In the genomic region with DNA sequence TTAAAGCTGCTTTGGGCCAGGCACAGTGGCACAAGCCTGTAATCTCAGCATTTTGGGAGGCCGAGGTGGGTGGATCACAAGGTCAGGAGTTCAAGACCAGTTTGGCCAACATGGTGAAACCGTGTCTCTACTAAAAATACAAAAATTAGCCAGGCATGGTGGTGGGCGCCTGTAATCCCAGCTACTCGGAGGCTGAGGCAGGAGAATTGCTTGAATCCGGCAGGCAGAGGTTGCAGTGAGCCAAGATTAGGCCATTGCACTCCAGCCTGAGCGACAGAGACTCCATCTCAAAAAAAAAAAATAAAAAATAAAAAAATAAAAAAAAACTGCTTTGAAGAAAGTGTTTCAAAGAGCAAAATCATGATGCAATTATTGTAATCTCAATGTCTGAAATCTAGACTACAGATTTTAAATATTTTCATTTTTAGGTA, we compare ENCODE assay signal across 8 cellular contexts. TPM values are rescaled to one million over a fixed set of nuclear protein-coding genes. Genes with fewer than 3 reads are reported as not detected.
DNase-seq lines count a peak whose midpoint lies in the region; ATAC-seq and TF ChIP-seq lines count a peak whose summit lies in the region.
"Not testable (repeated sequence)": the region's sequence is repeated elsewhere in the genome, so short reads cannot be mapped to it uniquely, and the experiment has no call there.

No MANE protein-coding gene starts in this region.

- not testable (repeated sequence) for H3K36me3 ChIP-seq in CD4-positive, CD25-positive, alpha-beta regulatory T cell (ENCODE audit: control insufficient read depth, insufficient read depth, low read length); GM23248 (ENCODE audit: low read depth); PC-3 (ENCODE audit: low read depth, low read length); duodenal mucosa (ENCODE audit: control insufficient read depth in 1 of 2, insufficient read depth in 2 of 2, low read length in 2 of 2); mucosa of rectum (ENCODE audit: control insufficient read depth in 2 of 2, insufficient read depth in 2 of 2, low read length in 2 of 2)

- POLR2A ChIA-PET in PC-3 (lab: Charles Lee; ENCODE audit: unreplicated experiment): interaction anchor here (1.7 kb wide), 1 partner anchor 12 kb away, joined by 10 read pairs; no protein-coding TSS in a partner anchor

- peaks cover 25 to 56% (median 35%) of the 10 kb centered on the region in 4 donors for H3K4me1 Mint-ChIP-seq in CD4-positive, CD25-positive, alpha-beta regulatory T cell
- peaks cover 32% of the 10 kb centered on the region for H3K4me1 Mint-ChIP-seq in activated CD4-positive, alpha-beta T cell treated with anti-CD3 and anti-CD28 coated beads, Interleukin-2, amount 10 ng/mL, durations not matched to agents 24 days and 14 days

- not testable (repeated sequence) for H3F3A ChIP-seq in GM23248 (ENCODE audit: insufficient read depth); PC-3 (ENCODE audit: low read length, unreplicated experiment)

- TF ChIP-seq CTCF in PC-3 (conservative IDR thresholded peaks at IDR 0.05; ENCODE audit: low read depth, low read length): not testable (repeated sequence)

- not testable (repeated sequence) for H3K9me3 Mint-ChIP-seq in CD4-positive, CD25-positive, alpha-beta regulatory T cell; activated CD4-positive, alpha-beta T cell treated with anti-CD3 and anti-CD28 coated beads, Interleukin-2, amount 10 ng/mL, durations not matched to agents 24 days and 14 days; activated naive CD4-positive, alpha-beta T cell treated with anti-CD3 and anti-CD28 coated beads, Interleukin-2, amount 50 U/mL, for 72 hours

- H3K9me3 ChIP-seq in CD4-positive, CD25-positive, alpha-beta regulatory T cell (ENCODE audit: control insufficient read depth in 2 of 2, low read length in 2 of 2); GM23248 (ENCODE audit: low read depth); PC-3 (ENCODE audit: low read length); duodenal mucosa (ENCODE audit: control insufficient read depth in 1 of 2, low read length in 2 of 2); mucosa of rectum (ENCODE audit: control insufficient read depth in 2 of 2, low read length in 2 of 2): not testable (repeated sequence)

- intact Hi-C loops in PC-3 (cut with micrococcal nuclease): loop anchor here (1.0 to 5.0 kb wide), 3 partner anchors 12 to 151 kb away; partner anchors contain the start of gene WDR19
- intact Hi-C loops in activated CD4-positive, alpha-beta T cell treated with anti-CD3 and anti-CD28 coated beads, Interleukin-2, amount 10 ng/mL, durations not matched to agents 24 days and 14 days (cut with micrococcal nuclease): loop anchor here (1.0 to 10.0 kb wide), 11 partner anchors 13 to 1139 kb away; partner anchors contain the start of genes LIAS, RPL9, TBC1D1 and WDR19

- WGBS in GM23248 (ENCODE audit: low coverage in 1 of 2, low lambda C conversion rate in 2 of 2, missing lambda C conversion rate in 2 of 2), 2 experiments: 95 to 99% methylated on average over 6 of the region's 6 CpGs

- peak overlapping the region; percentile 82 to 97 (median 87) for H3K4me3 Mint-ChIP-seq in CD4-positive, CD25-positive, alpha-beta regulatory T cell
- H3K4me3 Mint-ChIP-seq in activated CD4-positive, alpha-beta T cell treated with anti-CD3 and anti-CD28 coated beads, Interleukin-2, amount 10 ng/mL, durations not matched to agents 24 days and 14 days: peak overlapping the region; percentile 88

- H2AFZ ChIP-seq in GM23248; PC-3 (ENCODE audit: low read length): not testable (repeated sequence)

- not testable (repeated sequence) for ATAC-seq in CD4-positive, CD25-positive, alpha-beta regulatory T cell (ENCODE audit: low read depth in 2 of 2); PC-3; activated naive CD4-positive, alpha-beta T cell treated with anti-CD3 and anti-CD28 coated beads, Interleukin-2, amount 50 U/mL, for 72 hours; stimulated activated naive CD8-positive, alpha-beta T cell treated with anti-CD3 and anti-CD28 coated beads, Interleukin-15, Interleukin-2, amounts not matched to agents 100 U/mL and 50 U/mL, for 24 hours

- H3K4me2 ChIP-seq in GM23248 (ENCODE audit: unreplicated experiment) (peak overlapping the region; percentile 29), PC-3 (ENCODE audit: low read length) (peak overlapping the region; percentile 84)

- CTCF ChIA-PET in PC-3 (lab: Charles Lee): not testable (repeated sequence)

- not testable (repeated sequence) for H3K9me2 ChIP-seq in GM23248 (ENCODE audit: insufficient read depth); PC-3 (replicated peaks; ENCODE audit: low read length)

- not testable (repeated sequence) for DNase-seq in CD4-positive, CD25-positive, alpha-beta regulatory T cell; GM23248; PC-3
- DNase-seq in activated CD4-positive, alpha-beta T cell treated with anti-CD3 and anti-CD28 coated beads, Interleukin-2, amount 10 ng/mL, durations not matched to agents 24 days and 14 days: peak; percentile 70
- DNase-seq in activated naive CD4-positive, alpha-beta T cell treated with anti-CD3 and anti-CD28 coated beads, Interleukin-2, amount 50 U/mL, for 72 hours (ENCODE audit: low spot score in 2 of 2): peak in 1 of 2 donors; percentile 12
- DNase-seq in stimulated activated naive CD8-positive, alpha-beta T cell treated with anti-CD3 and anti-CD28 coated beads, Interleukin-15, Interleukin-2, amounts not matched to agents 100 U/mL and 50 U/mL, for 24 hours: peak; percentile 31

- peak overlapping the region; percentile 52 to 90 (median 85) for H3K27ac Mint-ChIP-seq in CD4-positive, CD25-positive, alpha-beta regulatory T cell
- peak overlapping the region; percentile 88 for H3K27ac Mint-ChIP-seq in activated CD4-positive, alpha-beta T cell treated with anti-CD3 and anti-CD28 coated beads, Interleukin-2, amount 10 ng/mL, durations not matched to agents 24 days and 14 days
- peak overlapping the region; percentile 46 to 95 for H3K27ac Mint-ChIP-seq in activated naive CD4-positive, alpha-beta T cell treated with anti-CD3 and anti-CD28 coated beads, Interleukin-2, amount 50 U/mL, for 72 hours

- H4K20me1 ChIP-seq in GM23248 (ENCODE audit: insufficient read depth): not testable (repeated sequence)
- peaks cover 14% of the 10 kb centered on the region for H4K20me1 ChIP-seq in PC-3 (ENCODE audit: low read length)

- not testable (repeated sequence) for H3K36me3 Mint-ChIP-seq in CD4-positive, CD25-positive, alpha-beta regulatory T cell; activated naive CD4-positive, alpha-beta T cell treated with anti-CD3 and anti-CD28 coated beads, Interleukin-2, amount 50 U/mL, for 72 hours
- peaks cover 13% of the 10 kb centered on the region for H3K36me3 Mint-ChIP-seq in activated CD4-positive, alpha-beta T cell treated with anti-CD3 and anti-CD28 coated beads, Interleukin-2, amount 10 ng/mL, durations not matched to agents 24 days and 14 days (ENCODE audit: low read depth)

- not testable (repeated sequence) for H3K9ac ChIP-seq in GM23248
- peak overlapping the region; percentile 98 for H3K9ac ChIP-seq in PC-3 (ENCODE audit: low read length)
- H3K9ac ChIP-seq in duodenal mucosa (ENCODE audit: low read depth in 1 of 2, low read length in 2 of 2): peak overlapping the region in 1 of 2 donors; percentile 44
- H3K9ac ChIP-seq in mucosa of rectum (ENCODE audit: low read depth in 1 of 2, low read length in 2 of 2): peak overlapping the region in 1 of 2 donors; percentile 56

- not testable (repeated sequence) for BruUV-seq in PC-3 (replicated peaks; lab: Mats Ljungman, UMichigan)

- H3K4me3 ChIP-seq in CD4-positive, CD25-positive, alpha-beta regulatory T cell (ENCODE audit: low read depth, low read length): peak overlapping the region; percentile 98
- not testable (repeated sequence) for H3K4me3 ChIP-seq in GM23248
- H3K4me3 ChIP-seq in PC-3 (ENCODE audit: low read length) (peak overlapping the region; percentile 89), duodenal mucosa (ENCODE audit: low read depth in 1 of 2, low read length in 2 of 2) (peak overlapping the region; percentile 40 to 46), mucosa of rectum (ENCODE audit: low read length in 2 of 2) (peak overlapping the region; percentile 1 to 64)

- in situ Hi-C loops in GM23248 (cut with MboI): not testable (repeated sequence)

- H3K79me2 ChIP-seq in GM23248 (ENCODE audit: insufficient read depth): not testable (repeated sequence)
- H3K79me2 ChIP-seq in PC-3 (ENCODE audit: low read length): peaks cover 65% of the 10 kb centered on the region

- peaks cover 55% of the 10 kb centered on the region for H3K4me1 ChIP-seq in CD4-positive, CD25-positive, alpha-beta regulatory T cell (ENCODE audit: control insufficient read depth, insufficient read depth, low read length, poor library complexity, severe bottlenecking)
- H3K4me1 ChIP-seq in GM23248 (ENCODE audit: insufficient read depth) (peaks cover 18% of the 10 kb centered on the region; the same call in 1 of the 2 replicates), PC-3 (ENCODE audit: insufficient read depth, low read length) (peaks cover 49% of the 10 kb centered on the region)
- not testable (repeated sequence) for H3K4me1 ChIP-seq in duodenal mucosa (ENCODE audit: control insufficient read depth in 1 of 2, insufficient read depth in 2 of 2, low read length in 2 of 2); mucosa of rectum (ENCODE audit: control insufficient read depth in 2 of 2, insufficient read depth in 2 of 2, low read length in 2 of 2)

- H3K27me3 Mint-ChIP-seq in CD4-positive, CD25-positive, alpha-beta regulatory T cell; activated CD4-positive, alpha-beta T cell treated with anti-CD3 and anti-CD28 coated beads, Interleukin-2, amount 10 ng/mL, durations not matched to agents 24 days and 14 days: not testable (repeated sequence)

- peak overlapping the region; percentile 85 for H3K27ac ChIP-seq in CD4-positive, CD25-positive, alpha-beta regulatory T cell (ENCODE audit: insufficient read depth, low read length, poor library complexity, severe bottlenecking)
- H3K27ac ChIP-seq in GM23248; duodenal mucosa (ENCODE audit: low read depth, low read length): not testable (repeated sequence)
- H3K27ac ChIP-seq in PC-3 (ENCODE audit: low read length) (peak overlapping the region; percentile 100), mucosa of rectum (ENCODE audit: low read depth in 2 of 2, low read length in 2 of 2) (peak overlapping the region in 1 of 2 donors; percentile 13)

- not testable (repeated sequence) for H3K27me3 ChIP-seq in CD4-positive, CD25-positive, alpha-beta regulatory T cell (ENCODE audit: control insufficient read depth, insufficient read depth, low read length); GM23248 (replicated peaks; ENCODE audit: insufficient read depth); PC-3 (ENCODE audit: low read length); duodenal mucosa (ENCODE audit: control insufficient read depth in 1 of 2, insufficient read depth in 2 of 2, low read length in 2 of 2); mucosa of rectum (ENCODE audit: control insufficient read depth in 2 of 2, insufficient read depth in 2 of 2, low read length in 2 of 2)

RNA-seq across cellular contexts. Expression of gene TMEM156, which starts 0.6 kb away (rescaled TPM):
- total RNA-seq in CD4-positive, CD25-positive, alpha-beta regulatory T cell: 14.2 TPM
- 10 to 100 TPM in 3 of 4 donors, 1 to 10 TPM in 1; 8.4 to 24.3 (median 22.8) TPM for polyA plus RNA-seq in CD4-positive, CD25-positive, alpha-beta regulatory T cell
- total RNA-seq in GM23248 (2014; rRNA removed; shearing (Covaris generic)): not detected in 2 replicates
- polyA plus RNA-seq in GM23248 (2016; fragmentation: Nextera tagmentation; extraction: Ambion mirVana): 0.30 TPM in 1 of 2 replicates, not detected in the other
- total RNA-seq in PC-3 (2014; rRNA removed): 32.1 and 41.5 TPM in 2 replicates
- 25.9 and 26.9 TPM in 2 replicates for total RNA-seq in activated CD4-positive, alpha-beta T cell treated with anti-CD3 and anti-CD28 coated beads, Interleukin-2, amount 10 ng/mL, durations not matched to agents 24 days and 14 days
- 10 to 100 TPM; 13.8 to 24.0 TPM for total RNA-seq in activated naive CD4-positive, alpha-beta T cell treated with anti-CD3 and anti-CD28 coated beads, Interleukin-2, amount 50 U/mL, for 72 hours

RNA-seq across cellular contexts. Expression of gene KLHL5, which starts 30.4 kb away (rescaled TPM):
- total RNA-seq in CD4-positive, CD25-positive, alpha-beta regulatory T cell: 21.5 TPM
- polyA plus RNA-seq in CD4-positive, CD25-positive, alpha-beta regulatory T cell: 10 to 100 TPM in 1 of 4 donors, 1 to 10 TPM in 3; 6.8 to 10.6 (median 8.1) TPM
- 43.3 and 49.4 TPM in 2 replicates for total RNA-seq in GM23248 (2014; rRNA removed; shearing (Covaris generic))
- polyA plus RNA-seq in GM23248 (2016; fragmentation: Nextera tagmentation; extraction: Ambion mirVana): 27.0 and 28.3 TPM in 2 replicates
- total RNA-seq in PC-3 (2014; rRNA removed): 84.8 and 92.7 TPM in 2 replicates
- total RNA-seq in activated CD4-positive, alpha-beta T cell treated with anti-CD3 and anti-CD28 coated beads, Interleukin-2, amount 10 ng/mL, durations not matched to agents 24 days and 14 days: 40.4 and 41.9 TPM in 2 replicates
- 10 to 100 TPM in 1 of 2 donors, 1 to 10 TPM in 1; 5.0 to 29.4 TPM for total RNA-seq in activated naive CD4-positive, alpha-beta T cell treated with anti-CD3 and anti-CD28 coated beads, Interleukin-2, amount 50 U/mL, for 72 hours

Comparison
In these comparisons a context has a peak if more than half of its experiments do, and no peak if none do; other contexts are left out.
1. RNA of gene TMEM156, which starts 0.6 kb away (total RNA-seq): 32.1 to 41.5 TPM in PC-3, 25.9 to 26.9 TPM in activated CD4-positive, alpha-beta T cell treated with anti-CD3 and anti-CD28 coated beads, Interleukin-2, amount 10 ng/mL, durations not matched to agents 24 days and 14 days, 13.8 to 24.0 TPM in activated naive CD4-positive, alpha-beta T cell treated with anti-CD3 and anti-CD28 coated beads, Interleukin-2, amount 50 U/mL, for 72 hours and 14.2 TPM in CD4-positive, CD25-positive, alpha-beta regulatory T cell (single experiment); not detected in GM23248; every median in the first group is over 10 times any median in the second.
2. Peak in every context shown above with its lines, with median percentiles within 50 percentile points of each other: H3K27ac Mint-ChIP-seq.